38 cellular contexts compared by ENCODE assay signal in the genomic region with DNA sequence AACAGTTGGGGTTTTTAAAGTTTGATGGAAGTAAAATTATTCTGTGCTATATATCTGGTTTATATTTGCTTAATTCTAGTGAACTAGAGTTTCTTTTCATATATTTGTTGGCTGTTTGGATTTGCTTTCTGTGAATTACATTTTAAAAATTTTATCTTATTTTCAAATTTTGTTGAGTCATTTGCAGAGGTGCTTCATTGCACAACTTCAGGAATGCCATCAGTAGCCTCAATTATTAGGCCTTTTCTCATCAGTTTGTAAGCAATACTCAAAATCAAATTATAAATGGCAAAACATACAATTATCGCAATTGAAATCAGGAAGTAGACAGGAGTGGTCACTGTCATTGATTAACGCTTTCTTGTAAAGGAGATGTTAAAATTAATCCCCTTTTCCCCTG.
"Had no signal": no experiment of that assay in that cellular context is flagged by ENCODE, and none has a peak within 500 bp of the region (broad histone marks: within the 10 kb centered on the region; RNA-seq: fewer than 3 reads in every experiment).

No MANE protein-coding gene starts in this region.

- ATAC-seq: activated naive CD4-positive, alpha-beta T cell treated with anti-CD3 and anti-CD28 coated beads, Interleukin-2, amount 50 U/mL, for 72 hours; activated T-cell treated with anti-CD3 and anti-CD28 coated beads, Interleukin-2, amount 50 U/mL, for 4 hours; activated T-cell treated with anti-CD3 and anti-CD28 coated beads, Interleukin-2, amount 50 U/mL, for 72 hours; activated T-helper 17 cell treated with anti-CD3 and anti-CD28 coated beads, Interleukin-2, amount 50 U/mL, for 72 hours had no signal

- H3K27me3 ChIP-seq: adrenal gland, ascending aorta, cardiac muscle cell had no signal

- H3K4me3 ChIP-seq: adrenal gland, ascending aorta, cardiac muscle cell, coronary artery had no signal

- H3K27ac ChIP-seq: adrenal gland, ascending aorta, cardiac muscle cell, coronary artery, VCaP had no signal

- H3K9me3 Mint-ChIP-seq: activated B cell treated with CpG ODN at 0.5 μM for 24 hours; activated CD4-positive, alpha-beta memory T cell treated with anti-CD3 and anti-CD28 coated beads, Interleukin-2, amount 10 ng/mL, durations not matched to agents 7 days and 5 days; activated CD4-positive, alpha-beta T cell treated with anti-CD3 and anti-CD28 coated beads, Interleukin-2, amount 10 ng/mL, durations not matched to agents 7 days and 5 days; activated naive CD4-positive, alpha-beta T cell treated with anti-CD3 and anti-CD28 coated beads for 36 hours; activated naive CD4-positive, alpha-beta T cell treated with anti-CD3 and anti-CD28 coated beads, Interleukin-2, amount 50 U/mL, for 72 hours; activated T-cell treated with anti-CD3 and anti-CD28 coated beads, Interleukin-2, amount 50 U/mL, for 4 hours; activated T-helper 1 cell treated with anti-CD3 and anti-CD28 coated beads, Interleukin-12 subunit alpha, Interleukin-12 subunit beta, Interleukin-2, Interleukin-4 antibody, amounts not matched to agents 30 ng/mL and 10 ng/mL and 1 ng/mL, durations not matched to agents 14 hours and 24 hours and 36 hours; activated T-helper 17 cell treated with anti-CD3 and anti-CD28 coated beads, Interleukin-2, amount 50 U/mL, for 72 hours; central memory CD8-positive, alpha-beta T cell; T-helper 1 cell treated with Interleukin-12 subunit alpha and Interleukin-12 subunit beta and Interleukin-4 antibody, amounts not matched to agents 30 μg/mL and 1 μg/mL, for 36 hours; T-helper 2 cell treated with Interferon-gamma antibody and Interleukin-4, amounts not matched to agents 5 μg/mL and 100 μg/mL, for 36 hours had no signal

- H3K27me3 Mint-ChIP-seq: activated B cell treated with CpG ODN at 0.5 μM for 24 hours; activated CD4-positive, alpha-beta memory T cell treated with anti-CD3 and anti-CD28 coated beads, Interleukin-2, amount 10 ng/mL, durations not matched to agents 7 days and 5 days; activated CD4-positive, alpha-beta T cell treated with anti-CD3 and anti-CD28 coated beads, Interleukin-2, amount 10 ng/mL, durations not matched to agents 7 days and 5 days; activated naive CD8-positive, alpha-beta T cell treated with anti-CD3 and anti-CD28 coated beads for 36 hours; activated T-helper 17 cell treated with anti-CD3 and anti-CD28 coated beads, Interleukin-2, amount 50 U/mL, for 72 hours; brain; central memory CD8-positive, alpha-beta T cell had no signal

- H3K4me1 Mint-ChIP-seq: activated CD4-positive, alpha-beta memory T cell treated with anti-CD3 and anti-CD28 coated beads, Interleukin-2, amount 10 ng/mL, durations not matched to agents 7 days and 5 days; activated CD4-positive, alpha-beta T cell treated with anti-CD3 and anti-CD28 coated beads, Interleukin-2, amount 10 ng/mL, durations not matched to agents 7 days and 5 days; activated naive CD8-positive, alpha-beta T cell treated with anti-CD3 and anti-CD28 coated beads for 36 hours had no signal

- H3K4me3 Mint-ChIP-seq: activated B cell treated with CpG ODN at 0.5 μM for 24 hours; activated CD4-positive, alpha-beta memory T cell treated with anti-CD3 and anti-CD28 coated beads, Interleukin-2, amount 10 ng/mL, durations not matched to agents 7 days and 5 days; activated CD4-positive, alpha-beta T cell treated with anti-CD3 and anti-CD28 coated beads, Interleukin-2, amount 10 ng/mL, durations not matched to agents 7 days and 5 days; activated naive CD4-positive, alpha-beta T cell treated with anti-CD3 and anti-CD28 coated beads for 36 hours; activated naive CD8-positive, alpha-beta T cell treated with anti-CD3 and anti-CD28 coated beads for 36 hours; activated T-cell treated with anti-CD3 and anti-CD28 coated beads, Interleukin-2, amount 50 U/mL, for 4 hours; activated T-cell treated with anti-CD3 and anti-CD28 coated beads, Interleukin-2, amount 50 U/mL, for 72 hours; activated T-helper 1 cell treated with anti-CD3 and anti-CD28 coated beads, Interleukin-12 subunit alpha, Interleukin-12 subunit beta, Interleukin-2, Interleukin-4 antibody, amounts not matched to agents 30 ng/mL and 10 ng/mL and 1 ng/mL, durations not matched to agents 14 hours and 24 hours and 36 hours; activated T-helper 17 cell treated with anti-CD3 and anti-CD28 coated beads, Interleukin-2, amount 50 U/mL, for 72 hours; brain; central memory CD8-positive, alpha-beta T cell; T-helper 1 cell treated with Interleukin-12 subunit alpha and Interleukin-12 subunit beta and Interleukin-4 antibody, amounts not matched to agents 30 μg/mL and 1 μg/mL, for 36 hours; T-helper 2 cell treated with Interferon-gamma antibody and Interleukin-4, amounts not matched to agents 5 μg/mL and 100 μg/mL, for 36 hours had no signal

- DNase-seq: activated B cell treated with CpG ODN at 0.5 μM for 24 hours; activated CD4-positive, alpha-beta memory T cell treated with anti-CD3 and anti-CD28 coated beads, Interleukin-2, amount 10 ng/mL, durations not matched to agents 7 days and 5 days; activated CD4-positive, alpha-beta T cell treated with anti-CD3 and anti-CD28 coated beads for 48 hours; activated CD4-positive, alpha-beta T cell treated with anti-CD3 and anti-CD28 coated beads, Interleukin-2, amount 10 ng/mL, durations not matched to agents 7 days and 5 days; activated CD4-positive, alpha-beta T cell treated with anti-CD3 and anti-CD28 coated beads, Interleukin-2, amount 50 U/mL, for 48 hours; activated CD4-positive, CD25-positive, alpha-beta regulatory T cell treated with anti-CD3 and anti-CD28 coated beads, Interleukin-2, amount 50 U/mL, for 72 hours; activated CD8-positive, alpha-beta memory T cell treated with anti-CD3 and anti-CD28 coated beads, Interleukin-2, amount 50 U/mL, for 4 hours; activated effector memory CD4-positive, alpha-beta T cell treated with anti-CD3 and anti-CD28 coated beads, Interleukin-2, amount 50 U/mL, for 16 hours; activated gamma-delta T cell treated with Interleukin-2 at 50 U/mL for 16 hours; activated naive CD4-positive, alpha-beta T cell; activated naive CD4-positive, alpha-beta T cell treated with anti-CD3 and anti-CD28 coated beads for 36 hours; activated naive CD4-positive, alpha-beta T cell treated with anti-CD3 and anti-CD28 coated beads, Interleukin-2, amount 50 U/mL, for 16 hours; activated naive CD8-positive, alpha-beta T cell treated with anti-CD3 and anti-CD28 coated beads for 36 hours; activated T-cell treated with anti-CD3 and anti-CD28 coated beads for 4 hours; activated T-cell treated with anti-CD3 and anti-CD28 coated beads, Interleukin-2, amount 50 U/mL, for 1 hour; activated T-cell treated with anti-CD3 and anti-CD28 coated beads, Interleukin-2, amount 50 U/mL, for 4 hours; activated T-cell treated with anti-CD3 and anti-CD28 coated beads, Interleukin-2, amount 50 U/mL, for 72 hours; adrenal gland; amniotic stem cell; anterior cingulate cortex; caudate nucleus; cerebellar nuclear complex; T-helper 2 cell; T-helper 9 cell had no signal

- H3K36me3 ChIP-seq: adrenal gland, ascending aorta, cardiac muscle cell had no signal

- H3K27ac Mint-ChIP-seq: activated B cell treated with CpG ODN at 0.5 μM for 24 hours; activated CD4-positive, alpha-beta memory T cell treated with anti-CD3 and anti-CD28 coated beads, Interleukin-2, amount 10 ng/mL, durations not matched to agents 7 days and 5 days; activated CD4-positive, alpha-beta T cell treated with anti-CD3 and anti-CD28 coated beads, Interleukin-2, amount 10 ng/mL, durations not matched to agents 7 days and 5 days; activated naive CD4-positive, alpha-beta T cell treated with anti-CD3 and anti-CD28 coated beads for 36 hours; activated naive CD4-positive, alpha-beta T cell treated with anti-CD3 and anti-CD28 coated beads, Interleukin-2, amount 50 U/mL, for 72 hours; activated naive CD8-positive, alpha-beta T cell treated with anti-CD3 and anti-CD28 coated beads for 36 hours; activated T-cell treated with anti-CD3 and anti-CD28 coated beads, Interleukin-2, amount 50 U/mL, for 72 hours; activated T-helper 1 cell treated with anti-CD3 and anti-CD28 coated beads, Interleukin-12 subunit alpha, Interleukin-12 subunit beta, Interleukin-2, Interleukin-4 antibody, amounts not matched to agents 30 ng/mL and 10 ng/mL and 1 ng/mL, durations not matched to agents 14 hours and 24 hours and 36 hours; activated T-helper 17 cell treated with anti-CD3 and anti-CD28 coated beads, Interleukin-2, amount 50 U/mL, for 72 hours; brain; T-helper 1 cell treated with Interleukin-12 subunit alpha and Interleukin-12 subunit beta and Interleukin-4 antibody, amounts not matched to agents 30 μg/mL and 1 μg/mL, for 36 hours; T-helper 2 cell treated with Interferon-gamma antibody and Interleukin-4, amounts not matched to agents 5 μg/mL and 100 μg/mL, for 36 hours had no signal

- H3K4me1 ChIP-seq: adrenal gland, ascending aorta had no signal

- H3K9me3 ChIP-seq: adrenal gland, ascending aorta had no signal

- FAIRE-seq: bronchial epithelial cell, colon, TTC549 had no signal
